ENCODE assay signal across 8 cellular contexts in the genomic region with DNA sequence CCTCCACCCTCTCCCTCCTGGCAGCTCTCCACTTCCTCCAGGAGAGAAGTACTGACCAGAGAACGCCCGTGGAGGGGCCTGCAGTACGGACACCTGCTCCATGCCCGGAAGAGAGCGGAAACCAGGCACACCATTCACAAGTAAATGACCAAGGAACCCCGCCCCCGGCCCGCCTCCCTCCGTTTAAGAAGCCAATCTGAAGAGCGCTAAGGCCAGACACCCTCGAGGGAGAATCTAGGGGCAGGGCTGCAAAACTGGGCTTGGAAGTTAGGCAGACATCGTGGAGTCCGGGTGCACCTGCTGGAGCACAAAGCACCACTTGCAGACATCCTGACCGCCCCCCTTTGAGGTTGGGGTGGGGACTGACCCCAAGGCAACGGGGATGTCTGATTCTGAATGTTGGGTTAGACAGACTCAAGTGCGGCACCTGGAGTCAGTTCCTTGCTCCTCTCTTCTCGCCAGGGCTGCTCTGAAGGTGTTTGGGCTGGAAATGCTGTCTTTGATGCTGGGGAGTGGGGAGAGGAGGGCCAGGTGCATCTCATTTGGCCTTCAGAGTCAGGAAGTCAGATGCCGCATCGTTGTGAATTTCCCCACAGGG. TPM values are rescaled to one million over a fixed set of nuclear protein-coding genes. Genes with fewer than 3 reads are reported as not detected.
DNase-seq lines count a peak whose midpoint lies in the region; ATAC-seq and TF ChIP-seq lines count a peak whose summit lies in the region.

No MANE protein-coding gene starts in this region.

- H3K4me1 ChIP-seq in ovary (ENCODE audit: insufficient read depth) (peaks cover 10% of the 10 kb centered on the region), thymus (ENCODE audit: control insufficient read depth, insufficient read depth, low read length) (peaks cover 15% of the 10 kb centered on the region)

- peak overlapping the region; percentile 38 to 60 for H3K27ac ChIP-seq in ovary
- peak overlapping the region; percentile 92 for H3K27ac ChIP-seq in thymus (ENCODE audit: low read depth)

- DNase-seq in DMS 273 (lab: John Stamatoyannopoulos, UW; ENCODE audit: unreplicated experiment) (peak; percentile 93), M059J (ENCODE audit: low read depth) (peak; percentile 86), SIG-M5 (lab: John Stamatoyannopoulos, UW) (peak; percentile 69), germinal center (ENCODE audit: low spot score) (peak; percentile 90), ovary (peak; percentile 56 to 72 (median 61))
- peak; percentile 70 for DNase-seq in activated gamma-delta T cell treated with anti-CD3 and anti-CD28 coated beads, Interleukin-2, amount 50 U/mL, for 16 hours (ENCODE audit: low read depth)

- peak overlapping the region; percentile 94 for H3K4me3 ChIP-seq in ovary
- H3K4me3 ChIP-seq in thymus (ENCODE audit: low read length): peak overlapping the region; percentile 87

- TF ChIP-seq CTCF in ovary (IDR thresholded peaks at IDR 0.05): no peak

- WGBS in ovary, 3 donors: 0 to 2% (median 2%) methylated on average over 19 of the region's 19 CpGs
- WGBS in thymus: 1% methylated on average over 19 of the region's 19 CpGs

- TF ChIP-seq EP300 in ovary (IDR thresholded peaks at IDR 0.05): no peak

- no peak for TF ChIP-seq POLR2A in ovary (IDR thresholded peaks at IDR 0.05)

- H3K27me3 ChIP-seq in ovary: no peaks in the 10 kb centered on the region
- H3K27me3 ChIP-seq in thymus (ENCODE audit: control insufficient read depth, insufficient read depth): no peaks in the 10 kb centered on the region

- intact Hi-C loops in ovary (cut with DNase I): no loop called here

- ATAC-seq in GM21576 (IDR thresholded peaks at IDR 0.05; ENCODE audit: unreplicated experiment): peak; percentile 42

- H3K36me3 ChIP-seq in ovary (no peaks in the 10 kb centered on the region), thymus (ENCODE audit: control insufficient read depth, insufficient read depth) (peaks cover 32% of the 10 kb centered on the region)

- no peaks in the 10 kb centered on the region for H3K9me3 ChIP-seq in ovary
- no peaks in the 10 kb centered on the region for H3K9me3 ChIP-seq in thymus (ENCODE audit: control insufficient read depth)

RNA-seq across cellular contexts. Expression of gene FAAP100, which starts 1.0 kb away (rescaled TPM):
- 8.0 and 18.0 TPM in 2 replicates for total RNA-seq in M059J (2014; rRNA removed; shearing (Covaris generic))
- 10 to 100 TPM; 14.9 to 29.1 (median 25.1) TPM for total RNA-seq in ovary
- polyA plus RNA-seq in ovary: 10 to 100 TPM in 1 of 2 donors, under 1 TPM in 1; 0.77 to 19.7 TPM
- polyA plus RNA-seq in thymus: 43.9 TPM

RNA-seq across cellular contexts. Expression of gene FSCN2, which starts 24.9 kb away (rescaled TPM):
- total RNA-seq in M059J (2014; rRNA removed; shearing (Covaris generic)): 0.69 TPM in 1 of 2 replicates, not detected in the other
- 1 to 10 TPM; 1.8 to 6.4 (median 3.9) TPM for total RNA-seq in ovary
- polyA plus RNA-seq in ovary (1 to 10 TPM in 1 of 2 donors, under 1 TPM in 1; 0.13 to 1.6 TPM), thymus (0.87 TPM)

RNA-seq across cellular contexts. Expression of gene ACTG1, which starts 40.5 kb away (rescaled TPM):
- 3,948 and 4,109 TPM in 2 replicates for total RNA-seq in M059J (2014; rRNA removed; shearing (Covaris generic))
- 1,000 to 10,000 TPM; 3,016 to 5,681 (median 4,174) TPM for total RNA-seq in ovary
- polyA plus RNA-seq in ovary: 1,000 to 10,000 TPM; 1,825 to 3,391 TPM
- polyA plus RNA-seq in thymus: 2,739 TPM

Comparison
In these comparisons a context has a peak if more than half of its experiments do, and no peak if none do; other contexts are left out.
1. Peak in every context shown above with its lines: DNase-seq, ATAC-seq, H3K4me3 ChIP-seq and H3K27ac ChIP-seq.